Comparison of ENCODE assay signal across 1 cellular context in genomic region chr20:35768731-35769664, GRCh38.
TF ChIP-seq lines count a peak whose summit lies in the region.

No MANE protein-coding gene starts in this region.

TF ChIP-seq in H1, 55 proteins besides CTCF, POLR2A, EP300 and RAD21 (continued from another document):
- TF ChIP-seq ATF2 (IDR thresholded peaks at IDR 0.05; ENCODE audit: low read length) (no peak), SUZ12 (IDR thresholded peaks at IDR 0.05; ENCODE audit: low read length) (no peak), SIX5 (IDR thresholded peaks at IDR 0.05; ENCODE audit: low read depth, low read length) (no peak), MAX (IDR thresholded peaks at IDR 0.05) (0 out of 2 replicates have a peak, but pooled peaks have one; percentile 25), EZH2 (IDR thresholded peaks at IDR 0.05; ENCODE audit: low read depth, low read length, severe bottlenecking) (no peak), SIN3A (conservative IDR thresholded peaks at IDR 0.05 in 1 of 2, IDR thresholded peaks at IDR 0.05 in 1 of 2; ENCODE audit: low read depth in 1 of 2, low read length in 2 of 2) (no peak), SRF (IDR thresholded peaks at IDR 0.05; ENCODE audit: low read depth, low read length) (no peak), CHD7 (IDR thresholded peaks at IDR 0.05; ENCODE audit: insufficient replicate concordance, low read length) (no peak), TEAD4 (IDR thresholded peaks at IDR 0.05; ENCODE audit: low read depth, low read length) (no peak), ASH2L (IDR thresholded peaks at IDR 0.05; ENCODE audit: low read length) (peak; percentile 73), POU5F1 (IDR thresholded peaks at IDR 0.05; ENCODE audit: low read depth, low read length) (no peak), MAFK (IDR thresholded peaks at IDR 0.05; ENCODE audit: low read depth, low read length) (no peak), HDAC6 (IDR thresholded peaks at IDR 0.05; ENCODE audit: low read depth, low read length) (no peak), GTF2F1 (IDR thresholded peaks at IDR 0.05; ENCODE audit: borderline replicate concordance, low read depth, low read length) (no peak), TBP (IDR thresholded peaks at IDR 0.05; ENCODE audit: low read depth, low read length) (peak; percentile 82), RNF2 (IDR thresholded peaks at IDR 0.05; ENCODE audit: borderline replicate concordance, low read depth, low read length, missing control alignments, poor library complexity, severe bottlenecking) (no peak), TCF12 (IDR thresholded peaks at IDR 0.05; ENCODE audit: low read depth, low read length) (no peak), FOSL1 (IDR thresholded peaks at IDR 0.05; ENCODE audit: insufficient read depth, low read depth, low read length) (no peak), ATF3 (IDR thresholded peaks at IDR 0.05; ENCODE audit: insufficient read depth, low read depth, low read length) (no peak), EGR1 (IDR thresholded peaks at IDR 0.05; ENCODE audit: borderline replicate concordance, low read depth, low read length) (no peak), RXRA (IDR thresholded peaks at IDR 0.05; ENCODE audit: insufficient read depth, low read depth, low read length) (no peak), HDAC2 (IDR thresholded peaks at IDR 0.05; ENCODE audit: borderline replicate concordance in 1 of 2, low read depth in 2 of 2, low read length in 2 of 2) (no peak), CREB1 (IDR thresholded peaks at IDR 0.05) (no peak), SP2 (IDR thresholded peaks at IDR 0.05; ENCODE audit: low read length) (no peak), TAF7 (optimal IDR thresholded peaks at IDR 0.05; ENCODE audit: borderline replicate concordance, low read depth, low read length) (peak; percentile 26), BRCA1 (IDR thresholded peaks at IDR 0.05; ENCODE audit: low read depth, low read length) (no peak), ZNF274 (IDR thresholded peaks at IDR 0.05; ENCODE audit: borderline replicate concordance, extremely low read depth, low read length) (no peak), RFX5 (IDR thresholded peaks at IDR 0.05; ENCODE audit: borderline replicate concordance, low read depth, low read length) (no peak), RBBP5 (IDR thresholded peaks at IDR 0.05; ENCODE audit: borderline replicate concordance, low read depth, low read length) (peak; percentile 41; the same call in 1 of the 2 replicates), CBX8 (IDR thresholded peaks at IDR 0.05; ENCODE audit: borderline replicate concordance, low read depth, low read length) (no peak), CHD1 (IDR thresholded peaks at IDR 0.05; ENCODE audit: low read depth, low read length) (no peak), BACH1 (IDR thresholded peaks at IDR 0.05; ENCODE audit: low read length) (no peak), NANOG (IDR thresholded peaks at IDR 0.05; ENCODE audit: insufficient read depth, low read depth, low read length, poor library complexity, severe bottlenecking) (no peak), TAF1 (IDR thresholded peaks at IDR 0.05; ENCODE audit: low read depth, low read length) (peak; percentile 88), NRF1 (IDR thresholded peaks at IDR 0.05; ENCODE audit: low read depth, low read length) (no peak), JUND (IDR thresholded peaks at IDR 0.05; ENCODE audit: low read length) (no peak), SIRT6 (IDR thresholded peaks at IDR 0.05; ENCODE audit: low read length) (no peak), KDM1A (IDR thresholded peaks at IDR 0.05; ENCODE audit: borderline replicate concordance, low read length) (no peak), GABPA (IDR thresholded peaks at IDR 0.05; ENCODE audit: borderline replicate concordance, insufficient read depth, low read length) (no peak), CTBP2 (IDR thresholded peaks at IDR 0.05; ENCODE audit: borderline replicate concordance, insufficient read depth, insufficient read length, low read length) (no peak), SP4 (IDR thresholded peaks at IDR 0.05; ENCODE audit: low read length) (no peak), PHF8 (conservative IDR thresholded peaks at IDR 0.05; ENCODE audit: low read depth, low read length) (no peak), SAP30 (IDR thresholded peaks at IDR 0.05; ENCODE audit: insufficient read depth, insufficient replicate concordance, low read length) (no peak), POLR2AphosphoS5 (IDR thresholded peaks at IDR 0.05; ENCODE audit: low read depth, low read length) (peak; percentile 95), KDM4A (IDR thresholded peaks at IDR 0.05; ENCODE audit: low read depth, low read length, severe bottlenecking) (no peak), USF2 (IDR thresholded peaks at IDR 0.05; ENCODE audit: low read length) (peak; percentile 63), KDM5A (IDR thresholded peaks at IDR 0.05; ENCODE audit: low read length) (no peak), CEBPB (IDR thresholded peaks at IDR 0.05; ENCODE audit: low read depth, low read length) (peak; percentile 50; the same call in 1 of the 2 replicates), BCL11A (IDR thresholded peaks at IDR 0.05; ENCODE audit: low read depth in 2 of 2, low read length in 2 of 2) (no peak), SP1 (IDR thresholded peaks at IDR 0.05; ENCODE audit: low read depth, low read length) (peak; percentile 57; the same call in 1 of the 2 replicates), CBX5 (IDR thresholded peaks at IDR 0.05; ENCODE audit: low read depth, low read length) (no peak), YY1 (IDR thresholded peaks at IDR 0.05; ENCODE audit: low read depth, low read length) (peak; percentile 16; the same call in 1 of the 2 replicates), CHD2 (IDR thresholded peaks at IDR 0.05; ENCODE audit: low read length) (no peak), JUN (IDR thresholded peaks at IDR 0.05; ENCODE audit: low read depth, low read length) (no peak)
